In genomic region chr19:46756544-46756888, GRCh38 we compare ENCODE assay signal across 17 cellular contexts. TPM values are rescaled to one million over a fixed set of nuclear protein-coding genes. Genes with fewer than 3 reads are reported as not detected.
DNase-seq lines count a peak whose midpoint lies in the region; ATAC-seq, FAIRE-seq and TF ChIP-seq lines count a peak whose summit lies in the region.
"Had no signal": no experiment of that assay in that cellular context is flagged by ENCODE, and none has a peak within 500 bp of the region (broad histone marks: within the 10 kb centered on the region; RNA-seq: fewer than 3 reads in every experiment).

No MANE protein-coding gene starts in this region.

- peaks cover 0 to 6% of the 10 kb centered on the region in 2 donors for H3K4me1 ChIP-seq in kidney (ENCODE audit: control insufficient read depth in 1 of 2, insufficient read depth in 1 of 2, low read depth in 1 of 2, low read length in 2 of 2)
- H3K4me1 ChIP-seq in tibial artery, result peaks cover 0 to 51% (median 25%) of the 10 kb centered on the region in 4 donors
- H3K4me1 ChIP-seq: Caco-2 had no signal

- no peak for DNase-seq in activated T-cell treated with anti-CD3 and anti-CD28 coated beads, Interleukin-2, amount 50 U/mL, for 24 hours
- DNase-seq in activated T-cell treated with anti-CD3 and anti-CD28 coated beads for 4 hours (no peak), kidney (peak; percentile 78), tibial artery (no peak), COLO668 (lab: John Stamatoyannopoulos, UW; ENCODE audit: unreplicated experiment) (no peak)
- peak; percentile 33 for DNase-seq in activated CD8-positive, alpha-beta T cell treated with anti-CD3 and anti-CD28 coated beads, Interleukin-2, amount 10 ng/mL, durations not matched to agents 7 days and 5 days
- DNase-seq in stimulated activated effector memory CD8-positive, alpha-beta T cell treated with anti-CD3 and anti-CD28 coated beads, Interleukin-12 subunit alpha, Interleukin-12 subunit beta, amount 100 ng/mL, for 72 hours (ENCODE audit: low spot score in 2 of 2), result no peak
- DNase-seq: 8988T; Caco-2; CD4-positive, CD25-positive, alpha-beta regulatory T cell; DMS153; GDM1; MM.1S; NCI-H1694; NCI-H2081 treated with DMSO at 0.1 percent for 48 hours; Peyer's patch had no signal

- H3K4me1 Mint-ChIP-seq in activated T-cell treated with anti-CD3 and anti-CD28 coated beads, Interleukin-2, amount 50 U/mL, for 24 hours (ENCODE audit: low read depth), result peaks cover 8% of the 10 kb centered on the region
- peaks cover 25% of the 10 kb centered on the region for H3K4me1 Mint-ChIP-seq in activated CD8-positive, alpha-beta T cell treated with anti-CD3 and anti-CD28 coated beads, Interleukin-2, amount 10 ng/mL, durations not matched to agents 7 days and 5 days (ENCODE audit: low read depth)
- H3K4me1 Mint-ChIP-seq in stimulated activated effector memory CD8-positive, alpha-beta T cell treated with anti-CD3 and anti-CD28 coated beads, Interleukin-12 subunit alpha, Interleukin-12 subunit beta, amount 100 ng/mL, for 72 hours, result peaks cover 23% of the 10 kb centered on the region
- H3K4me1 Mint-ChIP-seq in stimulated activated memory B cell treated with anti-CD40 and anti-IgM and Interleukin-4, amounts not matched to agents 10 μg/mL and 1 μg/mL and 100 μg/mL, for 72 hours, result peaks cover 16% of the 10 kb centered on the region

- H3K27me3 Mint-ChIP-seq in activated T-cell treated with anti-CD3 and anti-CD28 coated beads, Interleukin-2, amount 50 U/mL, for 24 hours, result no peaks in the 10 kb centered on the region
- H3K27me3 Mint-ChIP-seq in activated CD8-positive, alpha-beta T cell treated with anti-CD3 and anti-CD28 coated beads, Interleukin-2, amount 10 ng/mL, durations not matched to agents 7 days and 5 days (ENCODE audit: low read depth), result no peaks in the 10 kb centered on the region
- no peaks in the 10 kb centered on the region for H3K27me3 Mint-ChIP-seq in stimulated activated memory B cell treated with anti-CD40 and anti-IgM and Interleukin-4, amounts not matched to agents 10 μg/mL and 1 μg/mL and 100 μg/mL, for 72 hours
- H3K27me3 Mint-ChIP-seq: CD4-positive, CD25-positive, alpha-beta regulatory T cell had no signal

- FAIRE-seq in kidney (lab: Jason Lieb, UNC), result no peak

- H3K36me3 ChIP-seq in kidney (ENCODE audit: control insufficient read depth in 1 of 2, insufficient read depth in 2 of 2, low read length in 2 of 2) (no peaks in the 10 kb centered on the region), tibial artery (peaks cover 0 to 30% (median 19%) of the 10 kb centered on the region in 3 donors)

- TF ChIP-seq CTCF in kidney (IDR thresholded peaks at IDR 0.05; ENCODE audit: borderline replicate concordance, extremely low read depth, insufficient read depth), result no peak
- no peak for TF ChIP-seq CTCF in tibial artery (IDR thresholded peaks at IDR 0.05)

- no peak for ATAC-seq in activated CD8-positive, alpha-beta T cell treated with anti-CD3 and anti-CD28 coated beads, Interleukin-2, amount 10 ng/mL, durations not matched to agents 7 days and 5 days
- peak; percentile 38 for ATAC-seq in stimulated activated effector memory CD8-positive, alpha-beta T cell treated with anti-CD3 and anti-CD28 coated beads, Interleukin-12 subunit alpha, Interleukin-12 subunit beta, amount 100 ng/mL, for 72 hours
- no peak for ATAC-seq in stimulated activated memory B cell treated with anti-CD40 and anti-IgM and Interleukin-4, amounts not matched to agents 10 μg/mL and 1 μg/mL and 100 μg/mL, for 72 hours

- POLR2A ChIA-PET in activated CD8-positive, alpha-beta T cell treated with anti-CD3 and anti-CD28 coated beads, Interleukin-2, amount 10 ng/mL, durations not matched to agents 7 days and 5 days (lab: Charles Lee), result interaction anchor here (0.7 kb wide), 1 partner anchor 66 kb away, joined by 3 read pairs; no protein-coding TSS in a partner anchor

- H3K27ac ChIP-seq in kidney (ENCODE audit: low read depth in 2 of 2, low read length in 2 of 2) (no peak overlapping the region), tibial artery (no peak overlapping the region)
- H3K27ac ChIP-seq: Peyer's patch had no signal

- no peak overlapping the region for H3K9ac ChIP-seq in kidney (ENCODE audit: low read length in 2 of 2)

- intact Hi-C loops in kidney (cut with DNase I) (loop anchor here (5.0 kb wide), 1 partner anchor 86 kb away; no protein-coding TSS in a partner anchor), tibial artery (cut with DNase I; ENCODE audit: low total_unique reads) (loop anchor here (5.0 kb wide), 1 partner anchor 236 kb away; no protein-coding TSS in a partner anchor)

- no peak overlapping the region for H3K4me3 Mint-ChIP-seq in activated T-cell treated with anti-CD3 and anti-CD28 coated beads, Interleukin-2, amount 50 U/mL, for 24 hours
- no peak overlapping the region for H3K4me3 Mint-ChIP-seq in activated CD8-positive, alpha-beta T cell treated with anti-CD3 and anti-CD28 coated beads, Interleukin-2, amount 10 ng/mL, durations not matched to agents 7 days and 5 days
- H3K4me3 Mint-ChIP-seq in stimulated activated effector memory CD8-positive, alpha-beta T cell treated with anti-CD3 and anti-CD28 coated beads, Interleukin-12 subunit alpha, Interleukin-12 subunit beta, amount 100 ng/mL, for 72 hours, result peak overlapping the region; percentile 31
- H3K4me3 Mint-ChIP-seq in stimulated activated memory B cell treated with anti-CD40 and anti-IgM and Interleukin-4, amounts not matched to agents 10 μg/mL and 1 μg/mL and 100 μg/mL, for 72 hours, result no peak overlapping the region

- H3K9me3 Mint-ChIP-seq in activated T-cell treated with anti-CD3 and anti-CD28 coated beads, Interleukin-2, amount 50 U/mL, for 24 hours, result no peaks in the 10 kb centered on the region
- no peaks in the 10 kb centered on the region for H3K9me3 Mint-ChIP-seq in activated CD8-positive, alpha-beta T cell treated with anti-CD3 and anti-CD28 coated beads, Interleukin-2, amount 10 ng/mL, durations not matched to agents 7 days and 5 days (ENCODE audit: insufficient read depth)
- H3K9me3 Mint-ChIP-seq in stimulated activated effector memory CD8-positive, alpha-beta T cell treated with anti-CD3 and anti-CD28 coated beads, Interleukin-12 subunit alpha, Interleukin-12 subunit beta, amount 100 ng/mL, for 72 hours, result no peaks in the 10 kb centered on the region
- no peaks in the 10 kb centered on the region for H3K9me3 Mint-ChIP-seq in stimulated activated memory B cell treated with anti-CD40 and anti-IgM and Interleukin-4, amounts not matched to agents 10 μg/mL and 1 μg/mL and 100 μg/mL, for 72 hours
- H3K9me3 Mint-ChIP-seq: CD4-positive, CD25-positive, alpha-beta regulatory T cell had no signal

- H3K27ac Mint-ChIP-seq in activated T-cell treated with anti-CD3 and anti-CD28 coated beads, Interleukin-2, amount 50 U/mL, for 24 hours, result peak overlapping the region; percentile 22
- H3K27ac Mint-ChIP-seq in activated CD8-positive, alpha-beta T cell treated with anti-CD3 and anti-CD28 coated beads, Interleukin-2, amount 10 ng/mL, durations not matched to agents 7 days and 5 days, result no peak overlapping the region
- no peak overlapping the region for H3K27ac Mint-ChIP-seq in stimulated activated effector memory CD8-positive, alpha-beta T cell treated with anti-CD3 and anti-CD28 coated beads, Interleukin-12 subunit alpha, Interleukin-12 subunit beta, amount 100 ng/mL, for 72 hours
- no peak overlapping the region for H3K27ac Mint-ChIP-seq in stimulated activated memory B cell treated with anti-CD40 and anti-IgM and Interleukin-4, amounts not matched to agents 10 μg/mL and 1 μg/mL and 100 μg/mL, for 72 hours
- H3K27ac Mint-ChIP-seq: CD4-positive, CD25-positive, alpha-beta regulatory T cell had no signal

- no peaks in the 10 kb centered on the region for H3K9me3 ChIP-seq in kidney (ENCODE audit: control insufficient read depth in 1 of 2, low read length in 2 of 2)
- no peaks in the 10 kb centered on the region for H3K9me3 ChIP-seq in tibial artery
- H3K9me3 ChIP-seq: Caco-2, Peyer's patch had no signal

- CTCF ChIA-PET in activated CD8-positive, alpha-beta T cell treated with anti-CD3 and anti-CD28 coated beads, Interleukin-2, amount 10 ng/mL, durations not matched to agents 7 days and 5 days (lab: Charles Lee), result interaction anchor here (0.9 to 11.0 kb wide), 6 partner anchors 10 to 256 kb away, joined by 3 to 122 read pairs (median 6); no protein-coding TSS in a partner anchor

- peaks cover 31% of the 10 kb centered on the region for H3K36me3 Mint-ChIP-seq in activated T-cell treated with anti-CD3 and anti-CD28 coated beads, Interleukin-2, amount 50 U/mL, for 24 hours (ENCODE audit: low read depth)
- peaks cover 7% of the 10 kb centered on the region for H3K36me3 Mint-ChIP-seq in activated CD8-positive, alpha-beta T cell treated with anti-CD3 and anti-CD28 coated beads, Interleukin-2, amount 10 ng/mL, durations not matched to agents 7 days and 5 days (ENCODE audit: low read depth)
- peaks cover 7% of the 10 kb centered on the region for H3K36me3 Mint-ChIP-seq in stimulated activated effector memory CD8-positive, alpha-beta T cell treated with anti-CD3 and anti-CD28 coated beads, Interleukin-12 subunit alpha, Interleukin-12 subunit beta, amount 100 ng/mL, for 72 hours
- peaks cover 17% of the 10 kb centered on the region for H3K36me3 Mint-ChIP-seq in stimulated activated memory B cell treated with anti-CD40 and anti-IgM and Interleukin-4, amounts not matched to agents 10 μg/mL and 1 μg/mL and 100 μg/mL, for 72 hours

- H3K4me3 ChIP-seq in kidney (ENCODE audit: low read length in 2 of 2), result no peak overlapping the region
- no peak overlapping the region for H3K4me3 ChIP-seq in tibial artery
- H3K4me3 ChIP-seq: Peyer's patch had no signal

- no peaks in the 10 kb centered on the region for H3K27me3 ChIP-seq in tibial artery
- H3K27me3 ChIP-seq: Peyer's patch had no signal

RNA-seq across cellular contexts. Expression of gene STRN4, which starts 10.3 kb away (rescaled TPM):
- 10 to 100 TPM; 79.6 to 90.2 TPM for total RNA-seq in activated CD8-positive, alpha-beta T cell treated with anti-CD3 and anti-CD28 coated beads, Interleukin-2, amount 10 ng/mL, durations not matched to agents 7 days and 5 days
- 74.9 TPM for total RNA-seq in kidney
- 31.5 TPM for polyA plus RNA-seq in kidney (ENCODE audit: insufficient read depth, low read depth, low replicate concordance)

RNA-seq across cellular contexts. Expression of gene FKRP, which starts 10.7 kb away (rescaled TPM):
- 10 to 100 TPM; 15.3 to 18.4 TPM for total RNA-seq in activated CD8-positive, alpha-beta T cell treated with anti-CD3 and anti-CD28 coated beads, Interleukin-2, amount 10 ng/mL, durations not matched to agents 7 days and 5 days
- total RNA-seq in kidney, result 20.5 TPM
- 11.8 TPM for polyA plus RNA-seq in kidney (ENCODE audit: insufficient read depth, low read depth, low replicate concordance)

RNA-seq across cellular contexts. Expression of gene SLC1A5, which starts 31.9 kb away (rescaled TPM):
- 100 to 1,000 TPM; 176 to 178 TPM for total RNA-seq in activated CD8-positive, alpha-beta T cell treated with anti-CD3 and anti-CD28 coated beads, Interleukin-2, amount 10 ng/mL, durations not matched to agents 7 days and 5 days
- total RNA-seq in kidney, result 93.9 TPM
- polyA plus RNA-seq in kidney (ENCODE audit: insufficient read depth, low read depth, low replicate concordance), result 42.1 TPM

RNA-seq across cellular contexts. Expression of gene PRKD2, which starts 39.6 kb away (rescaled TPM):
- 100 to 1,000 TPM; 161 to 166 TPM for total RNA-seq in activated CD8-positive, alpha-beta T cell treated with anti-CD3 and anti-CD28 coated beads, Interleukin-2, amount 10 ng/mL, durations not matched to agents 7 days and 5 days
- 69.8 TPM for total RNA-seq in kidney
- polyA plus RNA-seq in kidney (ENCODE audit: insufficient read depth, low read depth, low replicate concordance), result 26.7 TPM

Comparison
In these comparisons a context has a peak if more than half of its experiments do, and no peak if none do; other contexts are left out.
1. DNase-seq: peak in activated CD8-positive, alpha-beta T cell treated with anti-CD3 and anti-CD28 coated beads, Interleukin-2, amount 10 ng/mL, durations not matched to agents 7 days and 5 days (single experiment) and kidney (single experiment); none in activated T-cell treated with anti-CD3 and anti-CD28 coated beads, Interleukin-2, amount 50 U/mL, for 24 hours (single experiment), activated T-cell treated with anti-CD3 and anti-CD28 coated beads for 4 hours (single experiment), stimulated activated effector memory CD8-positive, alpha-beta T cell treated with anti-CD3 and anti-CD28 coated beads, Interleukin-12 subunit alpha, Interleukin-12 subunit beta, amount 100 ng/mL, for 72 hours (0 of 2), tibial artery (0 of 2) and COLO668 (single experiment).